ENCODE assay signal across 22 cellular contexts in the genomic region with DNA sequence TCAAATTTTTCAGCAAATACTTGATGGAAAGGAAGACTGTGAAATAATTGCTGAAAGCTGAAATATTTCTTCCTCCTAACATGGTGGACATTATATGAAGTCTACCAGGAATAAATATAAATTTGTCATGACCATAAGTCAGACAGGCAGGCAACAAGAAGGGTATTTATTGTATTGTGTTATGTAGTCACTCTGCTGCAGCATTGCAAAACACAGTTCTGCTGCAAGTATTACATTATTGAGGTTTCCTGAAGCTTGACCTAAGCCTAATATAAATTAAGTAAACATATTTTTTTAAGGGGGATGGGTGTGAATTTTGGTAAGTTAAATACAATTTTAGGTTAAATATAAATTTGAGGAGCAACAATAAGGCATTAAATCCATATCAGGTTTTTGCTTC.
"Had no signal": no experiment of that assay in that cellular context is flagged by ENCODE, and none has a peak within 500 bp of the region (broad histone marks: within the 10 kb centered on the region; RNA-seq: fewer than 3 reads in every experiment).

No MANE protein-coding gene starts in this region.

- H3K9me3 ChIP-seq: MG63 had no signal

- H3K27me3 Mint-ChIP-seq: T-helper 17 cell had no signal

- H3K27ac Mint-ChIP-seq: activated CD8-positive, alpha-beta T cell treated with anti-CD3 and anti-CD28 coated beads, Interleukin-2, amount 10 ng/mL, durations not matched to agents 7 days and 5 days; activated naive CD4-positive, alpha-beta T cell treated with anti-CD3 and anti-CD28 coated beads, Interleukin-2, amount 50 U/mL, for 72 hours; activated naive CD8-positive, alpha-beta T cell treated with anti-CD3 and anti-CD28 coated beads, Interleukin-2, amount 50 U/mL, for 24 hours; IgD-negative memory B cell; T-helper 17 cell; WTC11 had no signal

- H3K4me3 ChIP-seq: MG63 had no signal

- H3K4me1 Mint-ChIP-seq: IgD-negative memory B cell, T-helper 17 cell, WTC11 had no signal

- DNase-seq: activated CD4-positive, alpha-beta T cell treated with anti-CD3 and anti-CD28 coated beads for 48 hours; activated CD4-positive, alpha-beta T cell treated with anti-CD3 and anti-CD28 coated beads, Interleukin-2, amount 50 U/mL, for 4 hours; activated CD4-positive, CD25-positive, alpha-beta regulatory T cell treated with anti-CD3 and anti-CD28 coated beads, Interleukin-2, amount 50 U/mL, for 72 hours; activated CD8-positive, alpha-beta memory T cell treated with anti-CD3 and anti-CD28 coated beads, Interleukin-2, amount 50 U/mL, for 48 hours; activated CD8-positive, alpha-beta T cell treated with anti-CD3 and anti-CD28 coated beads, Interleukin-2, amount 10 ng/mL, durations not matched to agents 7 days and 5 days; activated naive CD8-positive, alpha-beta T cell treated with anti-CD3 and anti-CD28 coated beads, Interleukin-2, amount 50 U/mL, for 24 hours; activated T-cell treated with anti-CD3 and anti-CD28 coated beads, Interleukin-2, amount 50 U/mL, for 1 hour; caudate nucleus; KG1; MG63; NCI-H1048; NCI-H146; NCI-H187 treated with DMSO at 0.1 percent for 48 hours; NCI-H2081 treated with DMSO at 0.1 percent for 48 hours; NCI-H446; NCI-H524; SIG-M5; T-helper 17 cell; T-helper 9 cell had no signal

- H3K36me3 Mint-ChIP-seq: activated naive CD4-positive, alpha-beta T cell treated with anti-CD3 and anti-CD28 coated beads, Interleukin-2, amount 50 U/mL, for 72 hours; IgD-negative memory B cell; WTC11 had no signal

- H3K36me3 ChIP-seq: MG63 had no signal

- H3K27me3 ChIP-seq: MG63 had no signal

- ATAC-seq: activated CD8-positive, alpha-beta T cell treated with anti-CD3 and anti-CD28 coated beads, Interleukin-2, amount 10 ng/mL, durations not matched to agents 7 days and 5 days; activated naive CD4-positive, alpha-beta T cell treated with anti-CD3 and anti-CD28 coated beads, Interleukin-2, amount 50 U/mL, for 72 hours; activated naive CD8-positive, alpha-beta T cell treated with anti-CD3 and anti-CD28 coated beads, Interleukin-2, amount 50 U/mL, for 24 hours; T-helper 17 cell; WTC11 had no signal

- H3K4me3 Mint-ChIP-seq: activated CD8-positive, alpha-beta T cell treated with anti-CD3 and anti-CD28 coated beads, Interleukin-2, amount 10 ng/mL, durations not matched to agents 7 days and 5 days; activated naive CD8-positive, alpha-beta T cell treated with anti-CD3 and anti-CD28 coated beads, Interleukin-2, amount 50 U/mL, for 24 hours; IgD-negative memory B cell; T-helper 17 cell; WTC11 had no signal
